Comparison of ENCODE assay signal across 13 cellular contexts in the genomic region with DNA sequence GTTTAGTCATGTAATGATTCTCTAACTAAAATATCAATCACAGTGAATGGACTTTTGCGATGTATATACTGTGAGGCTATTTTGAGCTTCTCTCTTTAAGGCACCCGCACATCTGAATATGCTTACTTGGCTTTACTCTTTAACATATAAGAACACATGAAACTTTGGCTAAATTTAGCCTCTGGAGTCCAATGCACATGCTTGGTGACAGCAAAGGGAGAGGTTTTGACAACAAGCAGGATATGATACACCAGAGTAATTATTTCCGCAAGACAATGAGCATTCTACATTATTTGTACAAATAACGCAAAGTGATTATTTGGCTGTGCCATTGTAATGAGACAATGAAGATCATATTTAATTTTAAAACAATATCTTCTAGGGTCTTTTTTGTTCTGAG.
DNase-seq lines count a peak whose midpoint lies in the region; ATAC-seq, FAIRE-seq and TF ChIP-seq lines count a peak whose summit lies in the region.
"Had no signal": no experiment of that assay in that cellular context is flagged by ENCODE, and none has a peak within 500 bp of the region (broad histone marks: within the 10 kb centered on the region; RNA-seq: fewer than 3 reads in every experiment).

No MANE protein-coding gene starts in this region.

- H3K4me1 ChIP-seq in A673 (ENCODE audit: insufficient read depth, low read length, poor library complexity, severe bottlenecking) (peaks cover 68% of the 10 kb centered on the region), kidney (ENCODE audit: control insufficient read depth in 1 of 2, insufficient read depth in 1 of 2, low read depth in 1 of 2, low read length in 2 of 2) (peaks cover 8 to 16% of the 10 kb centered on the region in 2 donors)

- CTCF ChIA-PET in A673 (lab: Charles Lee): no interaction called here

- H3K4me3 ChIP-seq in A673 (ENCODE audit: low read depth, low read length, poor library complexity, severe bottlenecking): no peak overlapping the region
- H3K4me3 ChIP-seq in kidney (ENCODE audit: low read length in 2 of 2): no peak overlapping the region

- no peaks in the 10 kb centered on the region for H3K27me3 Mint-ChIP-seq in IgD-negative memory B cell
- H3K27me3 Mint-ChIP-seq in naive B cell: no peaks in the 10 kb centered on the region

- peak overlapping the region; percentile 30 to 97 (median 86) for H3K27ac Mint-ChIP-seq in IgD-negative memory B cell
- peak overlapping the region; percentile 18 to 90 (median 61) for H3K27ac Mint-ChIP-seq in naive B cell

- no TSS peak for BruUV-seq in A673 (replicated peaks; lab: Mats Ljungman, UMichigan)

- POLR2A ChIA-PET in A673 (lab: Charles Lee; ENCODE audit: low non-redundant PET): no interaction called here

- H3K36me3 Mint-ChIP-seq in IgD-negative memory B cell (peaks cover 10% of the 10 kb centered on the region), naive B cell (peaks cover 7 to 37% of the 10 kb centered on the region in 2 donors)

- intact Hi-C loops in A673 (cut with micrococcal nuclease; ENCODE audit: unreplicated experiment): no loop called here
- intact Hi-C loops in kidney (cut with DNase I): no loop called here

- H3K27ac ChIP-seq in A673 (ENCODE audit: low read depth, low read length, poor library complexity, severe bottlenecking) (peak overlapping the region; percentile 65), kidney (ENCODE audit: low read depth in 2 of 2, low read length in 2 of 2) (no peak overlapping the region)

- TF ChIP-seq CTCF in A673 (conservative IDR thresholded peaks at IDR 0.05; ENCODE audit: low read depth, low read length): no peak
- TF ChIP-seq CTCF in kidney (IDR thresholded peaks at IDR 0.05; ENCODE audit: borderline replicate concordance, extremely low read depth, insufficient read depth): no peak

- DNase-seq in A673 (ENCODE audit: low spot score): peak; percentile 49
- peak; percentile 64 for DNase-seq in dermis blood vessel endothelial cell
- no peak for DNase-seq in naive B cell
- DNase-seq in NCI-H2029 treated with DMSO at 0.1 percent for 48 hours (lab: John Stamatoyannopoulos, UW): no peak
- no peak for DNase-seq in kidney
- DNase-seq: activated CD8-positive, alpha-beta memory T cell treated with anti-CD3 and anti-CD28 coated beads, Interleukin-2, amount 50 U/mL, for 4 hours; effector CD4-positive, alpha-beta T cell; NCI-H510A had no signal

- H3K9me3 Mint-ChIP-seq in IgD-negative memory B cell: peaks cover 2 to 6% (median 4%) of the 10 kb centered on the region in 3 donors
- H3K9me3 Mint-ChIP-seq in naive B cell: peaks cover 0 to 21% (median 9%) of the 10 kb centered on the region in 7 donors

- no peak for FAIRE-seq in kidney (lab: Jason Lieb, UNC)
- FAIRE-seq: H1, urothelium cell line had no signal

- H3K4me3 Mint-ChIP-seq in IgD-negative memory B cell (peak overlapping the region in 2 of 4 donors; percentile 40 to 80), naive B cell (peak overlapping the region in 1 of 8 donors; percentile 45)

- no peak for ATAC-seq in naive B cell (ENCODE audit: low read depth in 2 of 2)
- no peak for ATAC-seq in HG03175 (IDR thresholded peaks at IDR 0.05; ENCODE audit: unreplicated experiment)
- no peak for ATAC-seq in HG02885 (IDR thresholded peaks at IDR 0.05; ENCODE audit: poor library complexity, unreplicated experiment)

- H3K4me1 Mint-ChIP-seq in IgD-negative memory B cell: peaks cover 58 to 64% (median 60%) of the 10 kb centered on the region in 3 donors
- peaks cover 41 to 70% (median 56%) of the 10 kb centered on the region in 3 donors for H3K4me1 Mint-ChIP-seq in naive B cell

- no peaks in the 10 kb centered on the region for H3K9me3 ChIP-seq in A673 (ENCODE audit: low read depth, low read length, poor library complexity, severe bottlenecking)
- H3K9me3 ChIP-seq in kidney (ENCODE audit: control insufficient read depth in 1 of 2, low read length in 2 of 2): no peaks in the 10 kb centered on the region

- no peaks in the 10 kb centered on the region for H3K36me3 ChIP-seq in A673 (ENCODE audit: insufficient read depth, low read length, poor library complexity, severe bottlenecking)
- no peaks in the 10 kb centered on the region for H3K36me3 ChIP-seq in kidney (ENCODE audit: control insufficient read depth in 1 of 2, insufficient read depth in 2 of 2, low read length in 2 of 2)

- H3K9ac ChIP-seq in kidney (ENCODE audit: low read length in 2 of 2): no peak overlapping the region

- no peaks in the 10 kb centered on the region for H3K27me3 ChIP-seq in A673 (replicated peaks; ENCODE audit: insufficient read depth, low read depth, low read length, poor library complexity)

Comparison
In these comparisons a context has a peak if more than half of its experiments do, and no peak if none do; other contexts are left out.
1. DNase-seq: peak in A673 (single experiment) and dermis blood vessel endothelial cell (single experiment); none in naive B cell (single experiment), NCI-H2029 treated with DMSO at 0.1 percent for 48 hours (single experiment) and kidney (single experiment).